9 cellular contexts compared by ENCODE assay signal in the genomic region with DNA sequence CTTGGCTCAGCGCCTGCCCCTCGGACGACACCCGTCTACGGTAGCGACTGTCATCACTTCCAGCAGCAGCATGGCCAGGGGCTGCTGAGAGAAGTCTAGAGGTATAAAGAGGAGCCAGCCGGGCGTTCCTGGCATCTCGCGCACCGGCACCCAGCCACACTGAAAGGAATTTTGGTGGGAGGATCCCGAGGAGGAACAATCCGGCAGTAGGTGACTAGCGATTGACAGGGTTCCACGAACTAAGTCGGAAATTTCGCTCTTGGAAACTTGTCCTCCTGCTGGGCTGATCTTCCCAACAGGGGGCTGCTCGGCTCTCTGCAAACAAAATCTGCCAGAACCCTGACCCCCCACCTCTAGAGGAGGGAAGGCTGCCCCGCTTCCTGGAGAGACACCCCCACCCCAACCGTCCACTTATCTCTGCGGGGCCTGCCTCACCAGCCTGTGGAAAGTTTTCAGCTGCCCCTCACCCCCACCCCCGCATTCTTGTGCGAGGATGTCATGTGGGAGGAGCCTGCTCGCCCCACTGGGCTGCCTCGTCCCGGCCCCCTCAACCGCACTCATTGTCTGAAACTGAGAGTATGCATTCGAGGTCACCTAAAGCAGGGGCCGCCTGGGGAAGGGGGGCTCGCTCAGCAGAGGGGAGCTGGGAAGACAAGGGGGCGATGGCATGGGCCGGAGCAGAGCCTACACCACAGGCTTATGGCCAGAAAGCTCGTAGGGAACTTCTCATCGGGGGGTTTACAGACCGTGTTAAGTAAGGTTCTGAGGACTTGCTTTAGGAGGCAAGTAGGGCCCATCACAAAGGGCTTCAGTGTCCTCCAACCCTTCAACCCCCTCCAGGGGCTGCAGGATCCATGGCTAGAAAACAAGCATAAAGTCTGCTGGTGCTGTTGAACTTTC. TPM values are rescaled to one million over a fixed set of nuclear protein-coding genes. Genes with fewer than 3 reads are reported as not detected.
DNase-seq lines count a peak whose midpoint lies in the region; ATAC-seq and TF ChIP-seq lines count a peak whose summit lies in the region.
"Had no signal": no experiment of that assay in that cellular context is flagged by ENCODE, and none has a peak within 500 bp of the region (broad histone marks: within the 10 kb centered on the region; RNA-seq: fewer than 3 reads in every experiment).

No MANE protein-coding gene starts in this region.

- H3K4me3 Mint-ChIP-seq in Calu3 (ENCODE audit: low read depth, unreplicated experiment) (peak overlapping the region; percentile 71), neural crest cell (peak overlapping the region; percentile 70)
- H3K4me3 Mint-ChIP-seq: dendritic cell treated with granulocyte-macrophage colony-stimulating factor and Interleukin-4, amounts not matched to agents 40 ng/mL and 50 ng/mL, for 4 days had no signal

- no peak for TF ChIP-seq CTCF in Calu3 (IDR thresholded peaks at IDR 0.05; ENCODE audit: unreplicated experiment)
- TF ChIP-seq CTCF in PC-3 (conservative IDR thresholded peaks at IDR 0.05; ENCODE audit: low read depth, low read length): no peak
- TF ChIP-seq CTCF in esophagus squamous epithelium (IDR thresholded peaks at IDR 0.05): peak in 1 of 6 experiments; percentile 9
- no peak for TF ChIP-seq CTCF in neural crest cell (conservative IDR thresholded peaks at IDR 0.05)

- POLR2A ChIA-PET in PC-3 (lab: Charles Lee; ENCODE audit: unreplicated experiment): interaction anchor here (0.6 to 2.5 kb wide), 3 partner anchors 10 to 42 kb away, joined by 4 to 22 read pairs (median 15); partner anchors contain the start of gene EPHA2

- peak overlapping the region; percentile 77 for H3K9ac ChIP-seq in PC-3 (ENCODE audit: low read length)

- no peaks in the 10 kb centered on the region for H3K9me3 Mint-ChIP-seq in Calu3 (ENCODE audit: low read depth, unreplicated experiment)
- no peaks in the 10 kb centered on the region for H3K9me3 Mint-ChIP-seq in neural crest cell
- H3K9me3 Mint-ChIP-seq: dendritic cell treated with granulocyte-macrophage colony-stimulating factor and Interleukin-4, amounts not matched to agents 40 ng/mL and 50 ng/mL, for 4 days had no signal

- H3K4me1 ChIP-seq in PC-3 (ENCODE audit: insufficient read depth, low read length) (peaks cover 100% of the 10 kb centered on the region), esophagus squamous epithelium (peaks cover 55 to 100% (median 67%) of the 10 kb centered on the region in 3 donors)

- peak overlapping the region; percentile 97 for H3K27ac ChIP-seq in PC-3 (ENCODE audit: low read length)
- peak overlapping the region; percentile 87 to 91 (median 89) for H3K27ac ChIP-seq in esophagus squamous epithelium

- peaks cover 31% of the 10 kb centered on the region for H4K20me1 ChIP-seq in PC-3 (ENCODE audit: low read length)

- intact Hi-C loops in Calu3 (cut with micrococcal nuclease; ENCODE audit: unreplicated experiment) (loop anchor here (2.0 kb wide), 2 partner anchors 27 to 37 kb away; no protein-coding TSS in a partner anchor), PC-3 (cut with micrococcal nuclease) (loop anchor here (2.0 to 5.0 kb wide), 2 partner anchors 41 to 67 kb away; no protein-coding TSS in a partner anchor), esophagus squamous epithelium (cut with DNase I) (no loop called here)

- peak overlapping the region; percentile 91 for H3K27ac Mint-ChIP-seq in Calu3 (ENCODE audit: unreplicated experiment)
- H3K27ac Mint-ChIP-seq in neural crest cell (ENCODE audit: unreplicated experiment): peak overlapping the region; percentile 99
- H3K27ac Mint-ChIP-seq: dendritic cell treated with granulocyte-macrophage colony-stimulating factor and Interleukin-4, amounts not matched to agents 40 ng/mL and 50 ng/mL, for 4 days had no signal

- H3K4me1 Mint-ChIP-seq in Calu3 (ENCODE audit: low read depth, unreplicated experiment) (peaks cover 50% of the 10 kb centered on the region), neural crest cell (peaks cover 42% of the 10 kb centered on the region)

- CTCF ChIA-PET in Calu3 (lab: Charles Lee): interaction anchor here (0.6 to 2.6 kb wide), 5 partner anchors 9 to 43 kb away, joined by 3 to 12 read pairs (median 6); partner anchors contain the start of gene EPHA2
- CTCF ChIA-PET in PC-3 (lab: Charles Lee): interaction anchor here (1.6 kb wide), 1 partner anchor 67 kb away, joined by 5 read pairs; no protein-coding TSS in a partner anchor

- BruUV-seq in Calu3 (replicated peaks; lab: Mats Ljungman, UMichigan): no TSS peak
- TSS peak; percentile 61 for BruUV-seq in PC-3 (replicated peaks; lab: Mats Ljungman, UMichigan)

- peaks cover 99% of the 10 kb centered on the region for H3K36me3 Mint-ChIP-seq in Calu3 (ENCODE audit: insufficient read depth, unreplicated experiment)
- H3K36me3 Mint-ChIP-seq in neural crest cell (ENCODE audit: low read depth): peaks cover 14% of the 10 kb centered on the region

- DNase-seq in Calu3: peak; percentile 81
- DNase-seq in PC-3: peak; percentile 89
- DNase-seq in esophagus squamous epithelium (lab: John Stamatoyannopoulos, UW): no peak
- DNase-seq in neural crest cell (ENCODE audit: low read depth, low spot score): peak; percentile 65
- DNase-seq in stimulated activated CD4-positive, alpha-beta T cell treated with anti-CD3 and anti-CD28 coated beads, Interleukin-12 subunit alpha, Interleukin-12 subunit beta, amount 100 ng/mL, for 4 hours: no peak
- no peak for DNase-seq in SIG-M5 treated with dmso at 0.1 percent for 504 hours (lab: John Stamatoyannopoulos, UW; ENCODE audit: unreplicated experiment)

- peak overlapping the region; percentile 83 for H3K4me3 ChIP-seq in PC-3 (ENCODE audit: low read length)
- H3K4me3 ChIP-seq in esophagus squamous epithelium: peak overlapping the region; percentile 9 to 51 (median 32)

- TF ChIP-seq POLR2A in esophagus squamous epithelium (IDR thresholded peaks at IDR 0.05): no peak

- H3K27me3 ChIP-seq in PC-3 (ENCODE audit: low read length) (no peaks in the 10 kb centered on the region), esophagus squamous epithelium (no peaks in the 10 kb centered on the region)

- peaks cover 100% of the 10 kb centered on the region for H3K79me2 ChIP-seq in PC-3 (ENCODE audit: low read length)

- no peaks in the 10 kb centered on the region for H3K9me2 ChIP-seq in PC-3 (replicated peaks; ENCODE audit: low read length)

- peaks cover 36% of the 10 kb centered on the region for H3F3A ChIP-seq in PC-3 (ENCODE audit: low read length, unreplicated experiment)

- WGBS in esophagus squamous epithelium, 2 donors: 32 to 37% methylated on average over 4 to 21 of the region's 35 CpGs

- no peak overlapping the region for H2AFZ ChIP-seq in PC-3 (ENCODE audit: low read length)

- H3K36me3 ChIP-seq in PC-3 (ENCODE audit: low read depth, low read length): peaks cover 74% of the 10 kb centered on the region
- H3K36me3 ChIP-seq in esophagus squamous epithelium: peaks cover 12 to 64% (median 24%) of the 10 kb centered on the region in 3 donors

- H3K9me3 ChIP-seq in PC-3 (ENCODE audit: low read length): no peaks in the 10 kb centered on the region
- H3K9me3 ChIP-seq in esophagus squamous epithelium: no peaks in the 10 kb centered on the region

- peak overlapping the region; percentile 96 for H3K4me2 ChIP-seq in PC-3 (ENCODE audit: low read length)

- H3K27me3 Mint-ChIP-seq in Calu3 (ENCODE audit: unreplicated experiment): no peaks in the 10 kb centered on the region
- H3K27me3 Mint-ChIP-seq in neural crest cell (ENCODE audit: low read depth): no peaks in the 10 kb centered on the region

- peak; percentile 11 for ATAC-seq in PC-3
- no peak for ATAC-seq in GM21381 (IDR thresholded peaks at IDR 0.05; ENCODE audit: unreplicated experiment)
- ATAC-seq in GM19395 (IDR thresholded peaks at IDR 0.05; ENCODE audit: unreplicated experiment): no peak

RNA-seq across cellular contexts. Expression of gene EPHA2, which starts 9.6 kb away (rescaled TPM):
- 130 and 161 TPM in 2 replicates for total RNA-seq in Calu3 (2022)
- total RNA-seq in PC-3 (2014; rRNA removed): 459 and 567 TPM in 2 replicates
- total RNA-seq in esophagus squamous epithelium: 100 to 1,000 TPM in 3 of 4 donors, 10 to 100 TPM in 1; 87.5 to 225 (median 137) TPM
- total RNA-seq in neural crest cell: 21.7 and 25.0 TPM in 2 replicates

Comparison
In these comparisons a context has a peak if more than half of its experiments do, and no peak if none do; other contexts are left out.
1. DNase-seq: peak in Calu3 (single experiment), PC-3 (single experiment) and neural crest cell (single experiment); none in esophagus squamous epithelium (single experiment), stimulated activated CD4-positive, alpha-beta T cell treated with anti-CD3 and anti-CD28 coated beads, Interleukin-12 subunit alpha, Interleukin-12 subunit beta, amount 100 ng/mL, for 4 hours (single experiment) and SIG-M5 treated with dmso at 0.1 percent for 504 hours (single experiment).